ENCODE assay signal across 22 cellular contexts in genomic region chr10:132806126-132807061, GRCh38. TPM values are rescaled to one million over a fixed set of nuclear protein-coding genes. Genes with fewer than 3 reads are reported as not detected.
DNase-seq lines count a peak whose midpoint lies in the region; FAIRE-seq and TF ChIP-seq lines count a peak whose summit lies in the region.
"Had no signal": no experiment of that assay in that cellular context is flagged by ENCODE, and none has a peak within 500 bp of the region (broad histone marks: within the 10 kb centered on the region; RNA-seq: fewer than 3 reads in every experiment).

No MANE protein-coding gene starts in this region.

- H3K27me3 ChIP-seq in BLaER1: no peaks in the 10 kb centered on the region
- H3K27me3 ChIP-seq in sigmoid colon: peaks cover 0 to 2% (median 0%) of the 10 kb centered on the region in 3 donors
- H3K27me3 ChIP-seq: SJCRH30 had no signal

- TF ChIP-seq CTCF in fibroblast of the aortic adventitia (IDR thresholded peaks at IDR 0.05; ENCODE audit: insufficient read depth, low read length) (no peak), sigmoid colon (IDR thresholded peaks at IDR 0.05) (no peak), kidney (IDR thresholded peaks at IDR 0.05; ENCODE audit: borderline replicate concordance, extremely low read depth, insufficient read depth) (no peak)

- H3K4me2 ChIP-seq in BLaER1: no peak overlapping the region

- intact Hi-C loops in sigmoid colon (cut with DNase I) (no loop called here), kidney (cut with DNase I) (no loop called here)

- H3K9me3 ChIP-seq in BLaER1 (peaks cover 5% of the 10 kb centered on the region; the same call in 1 of the 2 replicates), sigmoid colon (peaks cover 0 to 3% (median 1%) of the 10 kb centered on the region in 4 donors), kidney (ENCODE audit: control insufficient read depth in 1 of 2, low read length in 2 of 2) (peaks cover 0 to 6% of the 10 kb centered on the region in 2 donors)
- H3K9me3 ChIP-seq: SJCRH30 had no signal

- no peak for TF ChIP-seq POLR2A in sigmoid colon (IDR thresholded peaks at IDR 0.05)

- TF ChIP-seq EP300 in sigmoid colon (IDR thresholded peaks at IDR 0.05): no peak

- H4K20me1 ChIP-seq in BLaER1: no peaks in the 10 kb centered on the region

- no peak for FAIRE-seq in kidney (lab: Jason Lieb, UNC)
- FAIRE-seq: H54, HepG2 had no signal

- H3K9ac ChIP-seq in BLaER1: 0 out of 2 replicates have a peak overlapping the region, but pooled peaks have one; percentile 34
- no peak overlapping the region for H3K9ac ChIP-seq in kidney (ENCODE audit: low read length in 2 of 2)

- H3K4me1 ChIP-seq in BLaER1 (peaks cover 24% of the 10 kb centered on the region), sigmoid colon (no peaks in the 10 kb centered on the region), kidney (ENCODE audit: control insufficient read depth in 1 of 2, insufficient read depth in 1 of 2, low read depth in 1 of 2, low read length in 2 of 2) (no peaks in the 10 kb centered on the region)
- H3K4me1 ChIP-seq: SJCRH30 had no signal

- 76 to 83% methylated on average over 35 of the region's 35 CpGs for WGBS in sigmoid colon, 2 donors

- H3K27ac ChIP-seq in BLaER1 (no peak overlapping the region), sigmoid colon (no peak overlapping the region), kidney (ENCODE audit: low read depth in 2 of 2, low read length in 2 of 2) (no peak overlapping the region)
- H3K27ac ChIP-seq: SJCRH30 had no signal

- H3K4me3 ChIP-seq in BLaER1: no peak overlapping the region
- H3K4me3 ChIP-seq in fibroblast of the aortic adventitia (ENCODE audit: low read depth, low read length): no peak overlapping the region
- no peak overlapping the region for H3K4me3 ChIP-seq in sigmoid colon
- no peak overlapping the region for H3K4me3 ChIP-seq in kidney (ENCODE audit: low read length in 2 of 2)
- H3K4me3 ChIP-seq: SJCRH30 had no signal

- DNase-seq in 8988T (peak; percentile 32), fibroblast of the aortic adventitia (ENCODE audit: low read depth) (peak; percentile 2), sigmoid colon (peak; percentile 56), kidney (no peak), NCI-H187 treated with DMSO at 0.1 percent for 48 hours (lab: John Stamatoyannopoulos, UW) (no peak)
- DNase-seq in activated effector memory CD4-positive, alpha-beta T cell treated with Interleukin-2 at 50 U/mL for 16 hours: no peak
- DNase-seq: ACHN, AML-193, COR-L47, DMS 273 treated with DMSO at 0.1 percent for 48 hours, DND-41, KG1, NCI-H1105 treated with DMSO at 0.1 percent for 48 hours, NCI-H1694, NCI-H510A treated with DMSO at 0.1 percent for 48 hours, NCI-H774, SJCRH30 had no signal

- H3K36me3 ChIP-seq in BLaER1: no peaks in the 10 kb centered on the region
- H3K36me3 ChIP-seq in sigmoid colon: no peaks in the 10 kb centered on the region
- no peaks in the 10 kb centered on the region for H3K36me3 ChIP-seq in kidney (ENCODE audit: control insufficient read depth in 1 of 2, insufficient read depth in 2 of 2, low read length in 2 of 2)
- H3K36me3 ChIP-seq: SJCRH30 had no signal

RNA-seq across cellular contexts. Expression of gene NKX6-2, which starts 20.4 kb away (rescaled TPM):
- total RNA-seq in fibroblast of the aortic adventitia (ENCODE audit: low replicate concordance) (not detected in 2 replicates), sigmoid colon (not detected), kidney (2.5 TPM)
- polyA plus RNA-seq in sigmoid colon (under 1 TPM in 2 of 3 donors, not detected in 1; 0.01 to 0.60 TPM), kidney (ENCODE audit: insufficient read depth, low read depth, low replicate concordance) (not detected)
- total RNA-seq: G401, HepG2, RPMI7951, SJCRH30 had no signal
- polyA plus RNA-seq: HepG2 had no signal

Comparison
In these comparisons a context has a peak if more than half of its experiments do, and no peak if none do; other contexts are left out.
1. DNase-seq: peak in 8988T (single experiment), fibroblast of the aortic adventitia (single experiment) and sigmoid colon (single experiment); none in kidney (single experiment), NCI-H187 treated with DMSO at 0.1 percent for 48 hours (single experiment) and activated effector memory CD4-positive, alpha-beta T cell treated with Interleukin-2 at 50 U/mL for 16 hours (single experiment).